Comparison of ENCODE assay signal across 11 cellular contexts in the genomic region with DNA sequence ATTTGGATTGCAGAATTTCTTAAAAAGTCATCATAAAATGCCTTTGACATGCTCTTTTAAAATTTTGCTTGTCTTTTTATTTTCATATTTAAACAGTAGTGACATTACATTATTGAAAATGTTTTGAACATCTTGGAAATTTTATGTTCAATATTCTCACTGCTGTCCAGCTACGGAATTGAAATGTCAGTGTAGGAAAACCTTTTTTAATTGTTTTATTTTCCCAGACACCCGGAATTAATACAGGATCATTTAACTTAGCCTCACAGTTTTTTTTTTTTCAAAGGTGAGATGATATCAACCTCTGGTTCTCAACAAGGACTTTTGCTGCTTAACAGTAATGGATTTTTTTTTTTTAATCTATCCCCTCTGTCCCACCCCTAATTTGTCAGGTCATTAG. TPM values are rescaled to one million over a fixed set of nuclear protein-coding genes. Genes with fewer than 3 reads are reported as not detected.
DNase-seq lines count a peak whose midpoint lies in the region; ATAC-seq and TF ChIP-seq lines count a peak whose summit lies in the region.
"Had no signal": no experiment of that assay in that cellular context is flagged by ENCODE, and none has a peak within 500 bp of the region (broad histone marks: within the 10 kb centered on the region; RNA-seq: fewer than 3 reads in every experiment).

No MANE protein-coding gene starts in this region.

- no peaks in the 10 kb centered on the region for H3K9me2 ChIP-seq in hepatocyte (replicated peaks; ENCODE audit: insufficient read depth)

- TF ChIP-seq POLR2A in Peyer's patch (IDR thresholded peaks at IDR 0.05), result no peak

- H3K4me3 ChIP-seq in left ventricle myocardium inferior, result peak overlapping the region; percentile 95
- H3K4me3 ChIP-seq in hepatocyte, result no peak overlapping the region
- peak overlapping the region in 1 of 4 donors; percentile 21 for H3K4me3 ChIP-seq in Peyer's patch

- H3K9me3 ChIP-seq in left ventricle myocardium inferior (replicated peaks), result no peaks in the 10 kb centered on the region
- no peaks in the 10 kb centered on the region for H3K9me3 ChIP-seq in hepatocyte (ENCODE audit: low read depth)
- H3K9me3 ChIP-seq in Peyer's patch, result no peaks in the 10 kb centered on the region

- peaks cover 52% of the 10 kb centered on the region for H4K20me1 ChIP-seq in hepatocyte (ENCODE audit: insufficient read depth, poor library complexity, severe bottlenecking)

- no peak overlapping the region for H3K4me3 Mint-ChIP-seq in activated B cell treated with CpG ODN at 0.5 μM for 24 hours

- no peak overlapping the region for H2AFZ ChIP-seq in hepatocyte

- intact Hi-C loops in left ventricle myocardium inferior (cut with micrococcal nuclease) (no loop called here), Right ventricle myocardium inferior (cut with DNase I) (no loop called here), activated B cell treated with CpG ODN at 0.5 μM for 24 hours (cut with micrococcal nuclease) (loop anchor here (10.0 kb wide), 1 partner anchor 532 kb away; a partner anchor contains a TSS)

- TF ChIP-seq CTCF in left ventricle myocardium inferior (IDR thresholded peaks at IDR 0.05; ENCODE audit: borderline replicate concordance), result no peak
- TF ChIP-seq CTCF in activated B cell treated with CpG ODN at 0.5 μM for 24 hours (IDR thresholded peaks at IDR 0.05), result no peak
- TF ChIP-seq CTCF in hepatocyte (IDR thresholded peaks at IDR 0.05; ENCODE audit: poor library complexity), result no peak
- TF ChIP-seq CTCF in Peyer's patch (IDR thresholded peaks at IDR 0.05), result no peak

- peaks cover 85% of the 10 kb centered on the region for H3K79me2 ChIP-seq in hepatocyte

- peak overlapping the region; percentile 86 for H3K4me2 ChIP-seq in hepatocyte

- H3K27me3 ChIP-seq in left ventricle myocardium inferior (ENCODE audit: low read depth) (no peaks in the 10 kb centered on the region), hepatocyte (no peaks in the 10 kb centered on the region), Peyer's patch (no peaks in the 10 kb centered on the region)

- no peaks in the 10 kb centered on the region for H3K27me3 Mint-ChIP-seq in activated B cell treated with CpG ODN at 0.5 μM for 24 hours

- peaks cover 68% of the 10 kb centered on the region for H3K36me3 Mint-ChIP-seq in activated B cell treated with CpG ODN at 0.5 μM for 24 hours (ENCODE audit: low read depth)

- CTCF ChIA-PET in activated B cell treated with CpG ODN at 0.5 μM for 24 hours (lab: Charles Lee), result interaction anchor here (1.2 to 1.3 kb wide), 2 partner anchors 117 to 136 kb away, joined by 3 to 4 read pairs; no protein-coding TSS in a partner anchor

- peaks cover 77% of the 10 kb centered on the region for H3K4me1 Mint-ChIP-seq in activated B cell treated with CpG ODN at 0.5 μM for 24 hours

- WGBS in hepatocyte (ENCODE audit: low lambda C conversion rate, missing lambda C conversion rate), result 88% methylated on average over 2 of the region's 2 CpGs

- H3K9me3 Mint-ChIP-seq in activated B cell treated with CpG ODN at 0.5 μM for 24 hours, result no peaks in the 10 kb centered on the region

- no peak for DNase-seq in left ventricle myocardium inferior
- no peak for DNase-seq in Right ventricle myocardium inferior (ENCODE audit: missing footprints)
- no peak for DNase-seq in activated B cell treated with CpG ODN at 0.5 μM for 24 hours
- no peak for DNase-seq in hepatocyte (ENCODE audit: low spot score)
- DNase-seq in Peyer's patch, result no peak
- no peak for DNase-seq in hepatic stellate cell (ENCODE audit: low spot score)
- no peak for DNase-seq in medulla oblongata (ENCODE audit: extremely low spot score)
- DNase-seq: activated CD8-positive, alpha-beta memory T cell treated with anti-CD3 and anti-CD28 coated beads, Interleukin-2, amount 50 U/mL, for 48 hours; NCI-H446 treated with DMSO at 0.1 percent for 48 hours had no signal

- H3K4me1 ChIP-seq in left ventricle myocardium inferior (peaks cover 93% of the 10 kb centered on the region), hepatocyte (ENCODE audit: insufficient read depth) (peaks cover 50% of the 10 kb centered on the region), Peyer's patch (peaks cover 0 to 57% (median 18%) of the 10 kb centered on the region in 4 donors)

- H3K27ac ChIP-seq in left ventricle myocardium inferior (replicated peaks) (peak overlapping the region; percentile 11), hepatocyte (no peak overlapping the region), Peyer's patch (no peak overlapping the region)
- H3K27ac ChIP-seq: C4-2B had no signal

- POLR2A ChIA-PET in activated B cell treated with CpG ODN at 0.5 μM for 24 hours (lab: Charles Lee), result interaction anchor here (0.7 kb wide), 1 partner anchor 1322 kb away, joined by 3 read pairs; no protein-coding TSS in a partner anchor

- peak overlapping the region; percentile 5 for H3K27ac Mint-ChIP-seq in activated B cell treated with CpG ODN at 0.5 μM for 24 hours

- ATAC-seq in Right ventricle myocardium inferior, result no peak
- no peak for ATAC-seq in activated B cell treated with CpG ODN at 0.5 μM for 24 hours (ENCODE audit: low read depth)
- no peak for ATAC-seq in GM21526 (IDR thresholded peaks at IDR 0.05; ENCODE audit: low FRiP score, unreplicated experiment)

- peaks cover 34% of the 10 kb centered on the region for H3K36me3 ChIP-seq in left ventricle myocardium inferior
- no peaks in the 10 kb centered on the region for H3K36me3 ChIP-seq in hepatocyte (replicated peaks; ENCODE audit: insufficient read depth, low read depth)
- peaks cover 0 to 29% (median 0%) of the 10 kb centered on the region in 3 donors for H3K36me3 ChIP-seq in Peyer's patch

RNA-seq across cellular contexts. Expression of a gene that starts 4.1 kb away (rescaled TPM):
- total RNA-seq in left ventricle myocardium inferior (12.6 TPM), Right ventricle myocardium inferior (14.7 TPM), activated B cell treated with CpG ODN at 0.5 μM for 24 hours (52.7 and 61.1 TPM in 2 replicates), hepatocyte (31.3 and 36.8 TPM in 2 replicates), Peyer's patch (10 to 100 TPM; 49.2 to 97.6 (median 80.9) TPM)
- polyA plus RNA-seq in hepatocyte, result 7.0 and 7.9 TPM in 2 replicates

RNA-seq across cellular contexts. Expression of a gene that starts 47.6 kb away (rescaled TPM):
- total RNA-seq in left ventricle myocardium inferior (3.3 TPM), Right ventricle myocardium inferior (2.6 TPM), activated B cell treated with CpG ODN at 0.5 μM for 24 hours (0.89 and 1.3 TPM in 2 replicates), hepatocyte (16.2 and 16.4 TPM in 2 replicates), Peyer's patch (10 to 100 TPM; 10.1 to 26.1 (median 13.0) TPM)
- 8.3 and 10.7 TPM in 2 replicates for polyA plus RNA-seq in hepatocyte
